In the genomic region with DNA sequence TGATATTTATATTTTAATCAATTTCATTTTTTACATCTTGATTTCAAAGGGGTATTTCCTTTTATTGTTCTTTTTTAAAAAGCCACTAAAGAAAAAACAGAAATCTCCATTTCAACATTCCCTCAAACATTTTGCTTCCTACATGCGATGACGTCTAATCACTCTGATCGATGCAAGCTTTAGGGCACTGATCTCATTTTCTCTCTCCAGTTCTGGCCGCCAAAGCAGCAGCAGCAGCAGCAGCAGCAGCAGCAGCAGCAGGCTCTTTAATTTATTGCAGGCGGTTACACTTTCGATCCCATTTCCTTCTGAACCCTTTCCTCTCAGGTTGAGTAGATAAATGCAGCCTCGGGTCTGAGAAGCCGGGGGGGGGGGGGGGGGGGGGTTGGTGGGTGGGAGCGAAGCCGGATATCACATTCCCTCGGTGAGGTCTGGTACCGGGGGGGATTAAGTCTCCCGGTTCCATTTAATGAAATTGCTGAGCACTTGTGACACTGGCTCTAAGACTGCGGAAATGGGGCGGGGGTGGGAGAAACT, we compare ENCODE assay signal across 7 cellular contexts. TPM values are rescaled to one million over a fixed set of nuclear protein-coding genes. Genes with fewer than 3 reads are reported as not detected.
DNase-seq lines count a peak whose midpoint lies in the region; ATAC-seq and TF ChIP-seq lines count a peak whose summit lies in the region.

No MANE protein-coding gene starts in this region.

- H3K36me3 ChIP-seq in iPS DF 6.9 (ENCODE audit: control insufficient read depth, insufficient read depth, low read length): no peaks in the 10 kb centered on the region

- peaks cover 5 to 8% (median 8%) of the 10 kb centered on the region in 3 donors for H3K4me1 Mint-ChIP-seq in IgD-negative memory B cell
- peaks cover 36% of the 10 kb centered on the region for H3K4me1 Mint-ChIP-seq in activated CD8-positive, alpha-beta T cell treated with anti-CD3 and anti-CD28 coated beads, Interleukin-2, amount 10 ng/mL, durations not matched to agents 7 days and 5 days (ENCODE audit: low read depth)
- peaks cover 20 to 38% of the 10 kb centered on the region in 2 donors for H3K4me1 Mint-ChIP-seq in stimulated activated naive B cell treated with anti-CD40 and anti-IgM and Interleukin-4, amounts not matched to agents 10 μg/mL and 1 μg/mL and 100 μg/mL, for 72 hours

- DNase-seq in GM10266 (ENCODE audit: extremely low spot score) (peak; percentile 30), iPS DF 6.9 (ENCODE audit: low read depth, low spot score) (no peak), T-helper 9 cell (no peak)
- DNase-seq in activated CD8-positive, alpha-beta T cell treated with anti-CD3 and anti-CD28 coated beads, Interleukin-2, amount 10 ng/mL, durations not matched to agents 7 days and 5 days: no peak
- no peak for DNase-seq in stimulated activated naive B cell treated with anti-CD40 and anti-IgM and Interleukin-4, amounts not matched to agents 10 μg/mL and 1 μg/mL and 100 μg/mL, for 72 hours

- H3K4me3 ChIP-seq in iPS DF 6.9 (ENCODE audit: low read length): peak overlapping the region; percentile 55; the same call in 1 of the 2 replicates

- peaks cover 42% of the 10 kb centered on the region for H3K27me3 Mint-ChIP-seq in IgD-negative memory B cell
- H3K27me3 Mint-ChIP-seq in activated CD8-positive, alpha-beta T cell treated with anti-CD3 and anti-CD28 coated beads, Interleukin-2, amount 10 ng/mL, durations not matched to agents 7 days and 5 days (ENCODE audit: low read depth): peaks cover 40% of the 10 kb centered on the region
- H3K27me3 Mint-ChIP-seq in stimulated activated naive B cell treated with anti-CD40 and anti-IgM and Interleukin-4, amounts not matched to agents 10 μg/mL and 1 μg/mL and 100 μg/mL, for 72 hours: peaks cover 44 to 59% of the 10 kb centered on the region in 2 donors

- ATAC-seq in activated CD8-positive, alpha-beta T cell treated with anti-CD3 and anti-CD28 coated beads, Interleukin-2, amount 10 ng/mL, durations not matched to agents 7 days and 5 days: no peak
- ATAC-seq in stimulated activated naive B cell treated with anti-CD40 and anti-IgM and Interleukin-4, amounts not matched to agents 10 μg/mL and 1 μg/mL and 100 μg/mL, for 72 hours (replicated peaks): no peak
- no peak for ATAC-seq in HG03571 (IDR thresholded peaks at IDR 0.05; ENCODE audit: unreplicated experiment)

- no peaks in the 10 kb centered on the region for H3K9me3 ChIP-seq in iPS DF 6.9 (ENCODE audit: control insufficient read depth, insufficient read depth, low read length)

- no CpG with 5 or more reads among the region's 15 CpGs for WGBS in iPS DF 6.9 (ENCODE audit: insufficient coverage, insufficient read length)

- no peaks in the 10 kb centered on the region for H3K4me1 ChIP-seq in iPS DF 6.9 (ENCODE audit: control insufficient read depth, insufficient read depth, low read length)

- CTCF ChIA-PET in activated CD8-positive, alpha-beta T cell treated with anti-CD3 and anti-CD28 coated beads, Interleukin-2, amount 10 ng/mL, durations not matched to agents 7 days and 5 days (lab: Charles Lee): no interaction called here

- POLR2A ChIA-PET in activated CD8-positive, alpha-beta T cell treated with anti-CD3 and anti-CD28 coated beads, Interleukin-2, amount 10 ng/mL, durations not matched to agents 7 days and 5 days (lab: Charles Lee): no interaction called here

- H3K36me3 Mint-ChIP-seq in IgD-negative memory B cell: no peaks in the 10 kb centered on the region
- peaks cover 15% of the 10 kb centered on the region for H3K36me3 Mint-ChIP-seq in activated CD8-positive, alpha-beta T cell treated with anti-CD3 and anti-CD28 coated beads, Interleukin-2, amount 10 ng/mL, durations not matched to agents 7 days and 5 days (ENCODE audit: low read depth)
- peaks cover 3 to 14% of the 10 kb centered on the region in 2 donors for H3K36me3 Mint-ChIP-seq in stimulated activated naive B cell treated with anti-CD40 and anti-IgM and Interleukin-4, amounts not matched to agents 10 μg/mL and 1 μg/mL and 100 μg/mL, for 72 hours

- peak overlapping the region in 3 of 4 donors; percentile 28 to 60 (median 52) for H3K4me3 Mint-ChIP-seq in IgD-negative memory B cell
- peak overlapping the region; percentile 61 for H3K4me3 Mint-ChIP-seq in activated CD8-positive, alpha-beta T cell treated with anti-CD3 and anti-CD28 coated beads, Interleukin-2, amount 10 ng/mL, durations not matched to agents 7 days and 5 days
- H3K4me3 Mint-ChIP-seq in stimulated activated naive B cell treated with anti-CD40 and anti-IgM and Interleukin-4, amounts not matched to agents 10 μg/mL and 1 μg/mL and 100 μg/mL, for 72 hours: peak overlapping the region; percentile 79 to 82

- H3K27ac ChIP-seq in iPS DF 6.9 (ENCODE audit: low read length): no peak overlapping the region

- H3K27ac Mint-ChIP-seq in IgD-negative memory B cell: no peak overlapping the region
- no peak overlapping the region for H3K27ac Mint-ChIP-seq in activated CD8-positive, alpha-beta T cell treated with anti-CD3 and anti-CD28 coated beads, Interleukin-2, amount 10 ng/mL, durations not matched to agents 7 days and 5 days
- H3K27ac Mint-ChIP-seq in stimulated activated naive B cell treated with anti-CD40 and anti-IgM and Interleukin-4, amounts not matched to agents 10 μg/mL and 1 μg/mL and 100 μg/mL, for 72 hours: no peak overlapping the region

- peaks cover 2 to 5% (median 2%) of the 10 kb centered on the region in 3 donors for H3K9me3 Mint-ChIP-seq in IgD-negative memory B cell
- no peaks in the 10 kb centered on the region for H3K9me3 Mint-ChIP-seq in activated CD8-positive, alpha-beta T cell treated with anti-CD3 and anti-CD28 coated beads, Interleukin-2, amount 10 ng/mL, durations not matched to agents 7 days and 5 days (ENCODE audit: insufficient read depth)
- H3K9me3 Mint-ChIP-seq in stimulated activated naive B cell treated with anti-CD40 and anti-IgM and Interleukin-4, amounts not matched to agents 10 μg/mL and 1 μg/mL and 100 μg/mL, for 72 hours: peaks cover 0 to under 1% of the 10 kb centered on the region in 2 donors

- peaks cover 2% of the 10 kb centered on the region; the same call in 1 of the 2 replicates for H3K27me3 ChIP-seq in iPS DF 6.9 (ENCODE audit: control insufficient read depth, insufficient read depth, low read length)

- no peak for TF ChIP-seq CTCF in GM10266 (IDR thresholded peaks at IDR 0.05; ENCODE audit: control insufficient read depth, insufficient read depth, low read depth, missing control alignments)

RNA-seq across cellular contexts. Expression of a gene that starts 3.4 kb away (rescaled TPM):
- not detected for polyA plus RNA-seq in IgD-negative memory B cell
- not detected for total RNA-seq in activated CD8-positive, alpha-beta T cell treated with anti-CD3 and anti-CD28 coated beads, Interleukin-2, amount 10 ng/mL, durations not matched to agents 7 days and 5 days
